9 cellular contexts compared by ENCODE assay signal in genomic region chr4:99462875-99463464, GRCh38. TPM values are rescaled to one million over a fixed set of nuclear protein-coding genes. Genes with fewer than 3 reads are reported as not detected.
DNase-seq lines count a peak whose midpoint lies in the region; ATAC-seq, FAIRE-seq and TF ChIP-seq lines count a peak whose summit lies in the region.
"Had no signal": no experiment of that assay in that cellular context is flagged by ENCODE, and none has a peak within 500 bp of the region (broad histone marks: within the 10 kb centered on the region; RNA-seq: fewer than 3 reads in every experiment).

No MANE protein-coding gene starts in this region.

- ATAC-seq in T-cell (replicated peaks in 1 of 4) = peak; percentile 57 to 74 (median 74)
- ATAC-seq in K562 = peak; percentile 97

- H3K9ac ChIP-seq in K562 (ENCODE audit: insufficient read depth in 1 of 2, low read depth in 2 of 2, low read length in 2 of 2) = no peak overlapping the region

- peaks cover 11 to 22% of the 10 kb centered on the region in 2 donors for H3K27me3 Mint-ChIP-seq in T-cell

- no peaks in the 10 kb centered on the region for H3K36me3 Mint-ChIP-seq in T-cell

- H2AFZ ChIP-seq in K562 (ENCODE audit: low read depth, low read length) = no peak overlapping the region

- no peak overlapping the region for H3K4me2 ChIP-seq in K562 (ENCODE audit: insufficient read depth, low read length)

- H3K9me3 ChIP-seq in HAP-1 (no peaks in the 10 kb centered on the region), K562 (replicated peaks; ENCODE audit: control insufficient read depth, insufficient read depth, low read depth, low read length) (no peaks in the 10 kb centered on the region)

- POLR2A ChIA-PET in T-cell (lab: Charles Lee) = no interaction called here
- POLR2A ChIA-PET in K562 (lab: Yijun Ruan, JAX) = no interaction called here

- H3K4me1 Mint-ChIP-seq in T-cell = no peaks in the 10 kb centered on the region

- H3K9me1 ChIP-seq in K562 (ENCODE audit: control insufficient read depth, insufficient read depth, low read length) = no peaks in the 10 kb centered on the region

- no peaks in the 10 kb centered on the region for H4K20me1 ChIP-seq in K562 (replicated peaks; ENCODE audit: control insufficient read depth, insufficient read depth, low read length)

- no peak for TF ChIP-seq POLR2A in K562 (conservative IDR thresholded peaks at IDR 0.05)

- intact Hi-C loops in K562 (cut with micrococcal nuclease) = loop anchor here (2.0 to 10.0 kb wide), 6 partner anchors 48 to 996 kb away; partner anchors contain the start of gene METAP1

- in situ Hi-C loops in HAP-1 (cut with MboI; ENCODE audit: low sequenced_read_pairs) = no loop called here
- in situ Hi-C loops in K562 (cut with MboI) = no loop called here

- BruUV-seq in K562 (replicated peaks; lab: Mats Ljungman, UMichigan) = no TSS peak

- DNase-seq in NOMO-1 (lab: John Stamatoyannopoulos, UW; ENCODE audit: unreplicated experiment in 2 of 2) (peak; percentile 2 to 42), NOMO-1 treated with dmso at 0.1 percent for 144 hours (lab: John Stamatoyannopoulos, UW; ENCODE audit: unreplicated experiment) (no peak), HAP-1 (ENCODE audit: low spot score in 2 of 2) (peak; percentile 65 to 68), LoVo (ENCODE audit: low spot score) (peak; percentile 57), T-cell (peak in 31 of 34 experiments; percentile 0 to 44 (median 18)), K562 (ENCODE audit: extremely low read depth in 1 of 4, low spot score in 3 of 4) (peak; percentile 66 to 72 (median 68)), iPS DF 19.7 (ENCODE audit: low read depth, low spot score) (peak; percentile 25)
- DNase-seq in stimulated activated CD4-positive, alpha-beta T cell treated with anti-CD3 and anti-CD28 coated beads, Interleukin-12 subunit alpha, Interleukin-12 subunit beta, amount 100 ng/mL, for 4 hours = peak; percentile 24

- CTCF ChIA-PET in T-cell (lab: Charles Lee) (interaction anchor here (0.6 to 1.5 kb wide), 12 partner anchors 9 to 986 kb away, joined by 3 to 8 read pairs (median 3); partner anchors contain the start of gene C4orf17 (in 1 of the 2)), K562 (lab: Yijun Ruan, JAX; ENCODE audit: low intra/inter-chr PET ratio) (interaction anchor here (0.6 kb wide), 1 partner anchor 956 kb away, joined by 3 read pairs; no protein-coding TSS in a partner anchor)

- TF ChIP-seq RAD21 in K562 (CRISPR knock-in tag; conservative IDR thresholded peaks at IDR 0.05 in 1 of 2, IDR thresholded peaks at IDR 0.05 in 1 of 2) = peak; percentile 83 to 84

- WGBS in K562 (ENCODE audit: insufficient coverage, low coverage, missing lambda C conversion rate) = 3% methylated on average over 4 of the region's 4 CpGs

- no peak overlapping the region for H3K27ac ChIP-seq in K562 (ENCODE audit: extremely low read depth, low read depth, low read length)

- H3K79me2 ChIP-seq in K562 (ENCODE audit: control insufficient read depth, insufficient read depth, low read length) = no peaks in the 10 kb centered on the region

- H3K27me3 ChIP-seq in HAP-1 (ENCODE audit: low read depth) (peaks cover 16% of the 10 kb centered on the region), K562 (ENCODE audit: control insufficient read depth in 2 of 2, insufficient read depth in 2 of 2, low read length in 2 of 2) (no peaks in the 10 kb centered on the region)

- H3K4me3 ChIP-seq in HAP-1 (no peak overlapping the region), K562 (no peak overlapping the region)

- TF ChIP-seq CTCF in K562 (IDR thresholded peaks at IDR 0.05 in 2 of 3, conservative IDR thresholded peaks at IDR 0.05 in 1 of 3; ENCODE audit: insufficient read depth in 2 of 3, low read depth in 1 of 3, low read length in 3 of 3) = peak; percentile 74 to 84 (median 79)

- H3K4me1 ChIP-seq in HAP-1 = no peaks in the 10 kb centered on the region
- H3K4me1 ChIP-seq in K562 (replicated peaks in 1 of 2; ENCODE audit: control insufficient read depth in 2 of 2, insufficient read depth in 2 of 2, low read length in 2 of 2) = no peaks in the 10 kb centered on the region

- no peak overlapping the region for H3K27ac Mint-ChIP-seq in T-cell
- H3K27ac Mint-ChIP-seq: stimulated activated naive CD8-positive, alpha-beta T cell treated with anti-CD3 and anti-CD28 coated beads, Interleukin-15, Interleukin-2, amounts not matched to agents 100 ng/mL and 50 ng/mL, for 24 hours had no signal

- H3K4me3 Mint-ChIP-seq in T-cell = no peak overlapping the region
- H3K4me3 Mint-ChIP-seq: stimulated activated naive CD8-positive, alpha-beta T cell treated with anti-CD3 and anti-CD28 coated beads, Interleukin-15, Interleukin-2, amounts not matched to agents 100 ng/mL and 50 ng/mL, for 24 hours had no signal

- no peak for TF ChIP-seq EP300 in K562 (IDR thresholded peaks at IDR 0.05; ENCODE audit: low read length)

- FAIRE-seq in K562 (lab: Jason Lieb, UNC) = peak; percentile 96

- H3K36me3 ChIP-seq in HAP-1 (replicated peaks) (no peaks in the 10 kb centered on the region), K562 (ENCODE audit: control insufficient read depth, insufficient read depth, low read length) (no peaks in the 10 kb centered on the region)

- no peaks in the 10 kb centered on the region for H3K9me3 Mint-ChIP-seq in T-cell
- H3K9me3 Mint-ChIP-seq: stimulated activated naive CD8-positive, alpha-beta T cell treated with anti-CD3 and anti-CD28 coated beads, Interleukin-15, Interleukin-2, amounts not matched to agents 100 ng/mL and 50 ng/mL, for 24 hours had no signal

TF ChIP-seq in K562, 482 proteins besides CTCF, POLR2A, EP300 and RAD21 (continues in another document):
- TF ChIP-seq KLF16 (IDR thresholded peaks at IDR 0.05) (0 out of 2 replicates have a peak, but pooled peaks have one; percentile 9), CEBPG (CRISPR knock-in tag; IDR thresholded peaks at IDR 0.05) (no peak), CEBPG (tag; conservative IDR thresholded peaks at IDR 0.05 in 1 of 2, IDR thresholded peaks at IDR 0.05 in 1 of 2) (no peak), JUND (IDR thresholded peaks at IDR 0.05; ENCODE audit: borderline replicate concordance, low read depth, low read length) (0 out of 2 replicates have a peak, but pooled peaks have one; percentile 10), JUND (tag; IDR thresholded peaks at IDR 0.05; ENCODE audit: borderline replicate concordance, low read depth, low read length) (no peak), TCF15 (CRISPR knock-in tag; IDR thresholded peaks at IDR 0.05) (no peak), RBM14 (IDR thresholded peaks at IDR 0.05; ENCODE audit: borderline replicate concordance, insufficient read depth, low read depth, low read length) (no peak), STAG1 (CRISPR knock-in tag; IDR thresholded peaks at IDR 0.05; ENCODE audit: borderline replicate concordance) (peak; percentile 88; the same call in 1 of the 2 replicates)

RNA-seq across cellular contexts. Expression of gene ADH7, which starts 27.8 kb away (rescaled TPM):
- total RNA-seq in T-cell = not detected
- not detected in 2 replicates for total RNA-seq in K562 (2011; cell fraction: chromatin; rRNA removed; ENCODE audit: low replicate concordance)
- total RNA-seq in K562 (2011; cell fraction: nucleolus; rRNA removed) = not detected in 2 replicates
- total RNA-seq in K562 (2011; cell fraction: nucleoplasm; rRNA removed) = not detected in 2 replicates
- not detected in 2 replicates for total RNA-seq in K562 (2014; rRNA removed)
- total RNA-seq in K562 (2014; rRNA removed; fragmentation: Illumina TruSeq; extraction: Trizol) = not detected in 2 replicates
- not detected in 2 replicates for total RNA-seq in K562 (2015; rRNA removed; fragmentation: Illumina TruSeq; extraction: Trizol)
- not detected in 2 replicates for total RNA-seq in K562 (2021)
- not detected in 2 replicates for polyA plus RNA-seq in K562 (2011; rRNA removed)
- polyA plus RNA-seq in K562 (2011; cell fraction: cytosol; rRNA removed) = not detected in 2 replicates
- not detected in 2 replicates for polyA plus RNA-seq in K562 (2011; cell fraction: nucleus; rRNA removed)
- not detected in 2 replicates for polyA plus RNA-seq in K562 (2012)
- not detected in 2 replicates for polyA plus RNA-seq in K562 (2014; fragmentation: Illumina TruSeq; extraction: Trizol)
- not detected for polyA plus RNA-seq in K562 (2014; fragmentation: Nextera tagmentation; extraction: Ambion mirVana)
- not detected in 2 replicates for polyA plus RNA-seq in K562 (2014; rRNA removed)
- not detected in 2 replicates for polyA minus RNA-seq in K562 (2011; rRNA and poly(A)+ RNA removed)
- polyA minus RNA-seq in K562 (2011; cell fraction: cytosol; rRNA and poly(A)+ RNA removed) = not detected in 2 replicates
- polyA minus RNA-seq in K562 (2011; cell fraction: nucleus; rRNA and poly(A)+ RNA removed) = not detected in 2 replicates

RNA-seq across cellular contexts. Expression of gene C4orf17, which starts 47.9 kb away (rescaled TPM):
- not detected for total RNA-seq in T-cell
- total RNA-seq in K562 (2011; cell fraction: chromatin; rRNA removed; ENCODE audit: low replicate concordance) = not detected in 2 replicates
- not detected in 2 replicates for total RNA-seq in K562 (2011; cell fraction: nucleolus; rRNA removed)
- total RNA-seq in K562 (2011; cell fraction: nucleoplasm; rRNA removed) = not detected in 2 replicates
- not detected in 2 replicates for total RNA-seq in K562 (2014; rRNA removed)
- not detected in 2 replicates for total RNA-seq in K562 (2014; rRNA removed; fragmentation: Illumina TruSeq; extraction: Trizol)
- total RNA-seq in K562 (2015; rRNA removed; fragmentation: Illumina TruSeq; extraction: Trizol) = not detected in 2 replicates
- total RNA-seq in K562 (2021) = not detected in 2 replicates
- polyA plus RNA-seq in K562 (2011; rRNA removed) = not detected in 2 replicates
- not detected in 2 replicates for polyA plus RNA-seq in K562 (2011; cell fraction: cytosol; rRNA removed)
- polyA plus RNA-seq in K562 (2011; cell fraction: nucleus; rRNA removed) = not detected in 2 replicates
- not detected in 2 replicates for polyA plus RNA-seq in K562 (2012)
- polyA plus RNA-seq in K562 (2014; fragmentation: Illumina TruSeq; extraction: Trizol) = not detected in 2 replicates
- polyA plus RNA-seq in K562 (2014; fragmentation: Nextera tagmentation; extraction: Ambion mirVana) = not detected
- not detected in 2 replicates for polyA plus RNA-seq in K562 (2014; rRNA removed)
- polyA minus RNA-seq in K562 (2011; rRNA and poly(A)+ RNA removed) = not detected in 2 replicates
- not detected in 2 replicates for polyA minus RNA-seq in K562 (2011; cell fraction: cytosol; rRNA and poly(A)+ RNA removed)
- not detected in 2 replicates for polyA minus RNA-seq in K562 (2011; cell fraction: nucleus; rRNA and poly(A)+ RNA removed)
